In genomic region chr11:68841718-68842426, GRCh38 we compare ENCODE assay signal across 8 cellular contexts. TPM values are rescaled to one million over a fixed set of nuclear protein-coding genes. Genes with fewer than 3 reads are reported as not detected.
A peak's percentile ranks its signal among the peaks of the same experiment; 100 is the strongest.
DNase-seq lines count a peak whose midpoint lies in the region; ATAC-seq and TF ChIP-seq lines count a peak whose summit lies in the region.

CPT1A (minus strand) TSS chr11:68841916; CDS start chr11:68815474, 26,442 bp downstream.

- H3K4me3 Mint-ChIP-seq in CD14-positive monocyte: peak within 1 kb of the TSS; percentile 95 to 97
- peak within 1 kb of the TSS; percentile 81 for H3K4me3 Mint-ChIP-seq in activated CD4-positive, alpha-beta T cell treated with anti-CD3 and anti-CD28 coated beads, Interleukin-2, amount 10 ng/mL, durations not matched to agents 24 days and 14 days

- ATAC-seq in left lung (peak; percentile 51), HG03039 (IDR thresholded peaks at IDR 0.05; ENCODE audit: unreplicated experiment) (no peak)

- no peaks in the 10 kb centered on the region for H3K27me3 ChIP-seq in left lung

- H3K9me3 ChIP-seq in left lung: no peaks in the 10 kb centered on the region

- peaks cover 4 to 14% (median 6%) of the 10 kb centered on the region in 3 donors for H3K27me3 Mint-ChIP-seq in CD14-positive monocyte (ENCODE audit: low read depth in 3 of 3)
- peaks cover 8% of the 10 kb centered on the region for H3K27me3 Mint-ChIP-seq in activated CD4-positive, alpha-beta T cell treated with anti-CD3 and anti-CD28 coated beads, Interleukin-2, amount 10 ng/mL, durations not matched to agents 24 days and 14 days

- DNase-seq in CD14-positive monocyte (ENCODE audit: low spot score) (peak; percentile 64), H4 (ENCODE audit: low spot score) (peak; percentile 42), NCI-H2227 (lab: John Stamatoyannopoulos, UW; ENCODE audit: unreplicated experiment) (peak; percentile 87), dermis blood vessel endothelial cell (peak; percentile 78), left lung (peak; percentile 82 to 97)
- DNase-seq in activated CD4-positive, alpha-beta T cell treated with anti-CD3 and anti-CD28 coated beads, Interleukin-2, amount 10 ng/mL, durations not matched to agents 24 days and 14 days: peak; percentile 94
- DNase-seq in stimulated activated CD4-positive, alpha-beta T cell treated with anti-CD3 and anti-CD28 coated beads, Interleukin-4, amount 100 ng/mL, for 24 hours: peak; percentile 68

- peaks cover 0 to 4% of the 10 kb centered on the region in 2 donors for H3K36me3 ChIP-seq in left lung

- peak within 1 kb of the TSS; percentile 95 to 98 for H3K27ac ChIP-seq in left lung

- peaks cover 50% of the 10 kb centered on the region for H3K4me1 Mint-ChIP-seq in CD14-positive monocyte
- peaks cover 39% of the 10 kb centered on the region for H3K4me1 Mint-ChIP-seq in activated CD4-positive, alpha-beta T cell treated with anti-CD3 and anti-CD28 coated beads, Interleukin-2, amount 10 ng/mL, durations not matched to agents 24 days and 14 days

- H3K4me1 ChIP-seq in left lung: peaks cover 24 to 60% of the 10 kb centered on the region in 2 donors

- peak within 1 kb of the TSS; percentile 45 to 93 (median 83) for H3K27ac Mint-ChIP-seq in CD14-positive monocyte
- H3K27ac Mint-ChIP-seq in activated CD4-positive, alpha-beta T cell treated with anti-CD3 and anti-CD28 coated beads, Interleukin-2, amount 10 ng/mL, durations not matched to agents 24 days and 14 days: peak within 1 kb of the TSS; percentile 73

- H3K9me3 Mint-ChIP-seq in CD14-positive monocyte: no peaks in the 10 kb centered on the region
- no peaks in the 10 kb centered on the region for H3K9me3 Mint-ChIP-seq in activated CD4-positive, alpha-beta T cell treated with anti-CD3 and anti-CD28 coated beads, Interleukin-2, amount 10 ng/mL, durations not matched to agents 24 days and 14 days

- no peak for TF ChIP-seq CTCF in CD14-positive monocyte (IDR thresholded peaks at IDR 0.05)
- TF ChIP-seq CTCF in left lung (IDR thresholded peaks at IDR 0.05): no peak

- H3K4me3 ChIP-seq in left lung: peak within 1 kb of the TSS; percentile 90 to 99

- intact Hi-C loops in CD14-positive monocyte (cut with micrococcal nuclease) (loop anchor here (5.0 kb wide), 1 partner anchor 60 kb away; the partner anchor contains the start of genes IGHMBP2 (in 2 of the 2) and MRPL21 (in 2 of the 2)), left lung (cut with DNase I) (no loop called here)
- intact Hi-C loops in activated CD4-positive, alpha-beta T cell treated with anti-CD3 and anti-CD28 coated beads, Interleukin-2, amount 10 ng/mL, durations not matched to agents 24 days and 14 days (cut with micrococcal nuclease): loop anchor here (2.0 to 5.0 kb wide), 5 partner anchors 91 to 1360 kb away; partner anchors contain the start of genes CCND1, FADD, PPP6R3 and TESMIN

- H3K36me3 Mint-ChIP-seq in CD14-positive monocyte: peaks cover 0 to 5% of the 10 kb centered on the region in 2 donors
- no peaks in the 10 kb centered on the region for H3K36me3 Mint-ChIP-seq in activated CD4-positive, alpha-beta T cell treated with anti-CD3 and anti-CD28 coated beads, Interleukin-2, amount 10 ng/mL, durations not matched to agents 24 days and 14 days (ENCODE audit: low read depth)

RNA-seq across cellular contexts. Expression of gene CPT1A, which starts in this region (rescaled TPM):
- polyA plus RNA-seq in CD14-positive monocyte: 1 to 10 TPM; 5.6 to 7.0 TPM
- total RNA-seq in H4 (2014; rRNA removed; shearing (Covaris generic)): 21.3 and 21.8 TPM in 2 replicates
- total RNA-seq in activated CD4-positive, alpha-beta T cell treated with anti-CD3 and anti-CD28 coated beads, Interleukin-2, amount 10 ng/mL, durations not matched to agents 24 days and 14 days: 25.2 and 25.9 TPM in 2 replicates
- total RNA-seq in dermis blood vessel endothelial cell (141 and 197 TPM in 2 replicates), left lung (10 to 100 TPM; 50.0 to 83.9 TPM)

Comparison
In these comparisons a context has a peak if more than half of its experiments do, and no peak if none do; other contexts are left out.
1. DNase-seq: peak in every context shown above with its lines; median percentile 94 in activated CD4-positive, alpha-beta T cell treated with anti-CD3 and anti-CD28 coated beads, Interleukin-2, amount 10 ng/mL, durations not matched to agents 24 days and 14 days; 90 in left lung; 87 in NCI-H2227; 78 in dermis blood vessel endothelial cell; 68 in stimulated activated CD4-positive, alpha-beta T cell treated with anti-CD3 and anti-CD28 coated beads, Interleukin-4, amount 100 ng/mL, for 24 hours; 64 in CD14-positive monocyte; 42 in H4.
2. intact Hi-C loops: an anchor here in CD14-positive monocyte (5.0 kb wide) and activated CD4-positive, alpha-beta T cell treated with anti-CD3 and anti-CD28 coated beads, Interleukin-2, amount 10 ng/mL, durations not matched to agents 24 days and 14 days (2.0 to 5.0 kb wide); none called in left lung.